7 cellular contexts compared by ENCODE assay signal in the genomic region with DNA sequence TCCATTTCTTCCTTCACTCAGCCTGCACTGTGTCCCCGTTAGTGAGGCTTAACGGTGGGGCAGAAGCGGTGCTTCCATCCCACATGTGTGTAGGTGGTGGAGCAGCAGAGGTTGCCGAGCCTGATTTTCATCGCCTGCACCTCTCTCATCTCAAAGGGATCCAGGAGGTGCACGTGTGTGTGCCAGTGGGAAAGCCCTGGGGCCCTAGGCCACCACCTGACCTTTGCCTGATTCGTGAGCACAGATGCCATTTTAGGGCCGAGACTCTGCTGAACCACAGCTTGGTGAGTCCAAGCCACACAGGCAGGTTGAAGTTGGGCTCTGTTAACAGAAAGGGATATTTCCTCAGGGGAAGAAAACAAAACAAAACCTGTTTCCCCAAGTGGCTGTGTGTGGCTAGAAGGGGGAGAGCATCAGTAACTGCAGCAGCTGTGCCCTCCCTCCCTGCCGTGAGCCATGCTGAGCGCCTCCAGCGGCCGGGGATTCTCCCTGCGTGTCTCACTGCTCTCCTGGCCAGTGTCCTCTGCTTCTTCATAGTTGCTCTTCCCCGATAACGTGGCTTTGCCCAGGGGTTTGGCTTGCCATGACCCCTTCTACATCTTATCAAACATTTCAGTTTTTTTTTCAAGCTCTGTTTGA.
DNase-seq lines count a peak whose midpoint lies in the region; ATAC-seq, FAIRE-seq and TF ChIP-seq lines count a peak whose summit lies in the region.

No MANE protein-coding gene starts in this region.

- peak overlapping the region; percentile 51 for H3K27ac Mint-ChIP-seq in T-helper 17 cell

- no peak overlapping the region for H3K4me3 Mint-ChIP-seq in T-helper 17 cell

- H3K36me3 Mint-ChIP-seq in T-helper 17 cell (ENCODE audit: low read depth), result peaks cover 4% of the 10 kb centered on the region

- TF ChIP-seq CTCF in kidney epithelial cell (IDR thresholded peaks at IDR 0.05; ENCODE audit: insufficient read depth, low read length, poor library complexity, severe bottlenecking), result peak; percentile 17

- no peaks in the 10 kb centered on the region for H3K27me3 Mint-ChIP-seq in T-helper 17 cell

- H3K27me3 ChIP-seq in kidney epithelial cell (ENCODE audit: control insufficient read depth, insufficient read depth, low read length), result no peaks in the 10 kb centered on the region

- H3K9me3 ChIP-seq in T-helper 17 cell (ENCODE audit: control insufficient read depth, low read length, poor library complexity, severe bottlenecking), result no peaks in the 10 kb centered on the region

- H3K36me3 ChIP-seq in kidney epithelial cell (ENCODE audit: control insufficient read depth, insufficient read depth, low read length), result no peaks in the 10 kb centered on the region

- FAIRE-seq in frontal cortex (lab: Jason Lieb, UNC), result no peak

- DNase-seq in T-helper 17 cell, result no peak
- DNase-seq in kidney epithelial cell (ENCODE audit: low read depth), result no peak
- DNase-seq in frontal cortex (ENCODE audit: low spot score in 2 of 2), result no peak
- DNase-seq in Kasumi-1 (lab: John Stamatoyannopoulos, UW), result no peak

- no peak overlapping the region for H3K4me3 ChIP-seq in kidney epithelial cell (ENCODE audit: low read depth, low read length)

- H3K4me1 Mint-ChIP-seq in T-helper 17 cell, result peaks cover 27% of the 10 kb centered on the region

- ATAC-seq in GM18868 (IDR thresholded peaks at IDR 0.05; ENCODE audit: unreplicated experiment) (peak; percentile 98), HG02610 (IDR thresholded peaks at IDR 0.05; ENCODE audit: unreplicated experiment) (peak; percentile 92), T-helper 17 cell (peak; percentile 42), HG03439 (IDR thresholded peaks at IDR 0.05; ENCODE audit: unreplicated experiment) (no peak)
